8 cellular contexts compared by ENCODE assay signal in genomic region chrX:41922694-41923171, GRCh38. TPM values are rescaled to one million over a fixed set of nuclear protein-coding genes. Genes with fewer than 3 reads are reported as not detected.
DNase-seq lines count a peak whose midpoint lies in the region; ATAC-seq and TF ChIP-seq lines count a peak whose summit lies in the region.

No MANE protein-coding gene starts in this region.

- H2BK12ac ChIP-seq in trophoblast cell (ENCODE audit: low read length): no peak overlapping the region

- POLR2A ChIA-PET in HEK293T (lab: Yijun Ruan, JAX): interaction anchor here (1.0 to 1.3 kb wide), 3 partner anchors 176 to 337 kb away, joined by 3 to 4 read pairs (median 3); no protein-coding TSS in a partner anchor

- peaks cover 6% of the 10 kb centered on the region for H3K79me1 ChIP-seq in trophoblast cell (ENCODE audit: low read length)

- peak overlapping the region; percentile 62 for H3K4me3 ChIP-seq in GM06990 (replicated peaks; ENCODE audit: low read depth, low read length)
- peak overlapping the region; percentile 89 for H3K4me3 ChIP-seq in trophoblast cell (ENCODE audit: low read depth, low read length)

- H3K27ac ChIP-seq in trophoblast cell (ENCODE audit: low read depth, low read length): peak overlapping the region; percentile 96

- ATAC-seq in HG03039 (IDR thresholded peaks at IDR 0.05; ENCODE audit: unreplicated experiment) (no peak), esophagus mucosa (no peak)

- H3K4me1 ChIP-seq in trophoblast cell (ENCODE audit: control insufficient read depth in 1 of 2, insufficient read depth in 2 of 2, low read length in 2 of 2): no peaks in the 10 kb centered on the region

- no peaks in the 10 kb centered on the region for H3K9me3 ChIP-seq in trophoblast cell (ENCODE audit: insufficient read depth, low read depth, low read length)

- H3K18ac ChIP-seq in trophoblast cell (ENCODE audit: low read length): peak overlapping the region; percentile 75

- no peak overlapping the region for H3K23ac ChIP-seq in trophoblast cell (ENCODE audit: low read length)

- H2BK5ac ChIP-seq in trophoblast cell (ENCODE audit: low read depth, low read length, poor library complexity): no peak overlapping the region

- DNase-seq in GM06990 (ENCODE audit: extremely low read depth, insufficient read length) (peak; percentile 30), HEK293T (ENCODE audit: extremely low spot score) (peak; percentile 17), NCI-H460 (ENCODE audit: extremely low read depth, low read depth) (peak; percentile 3), cardiac septum (ENCODE audit: low spot score) (peak; percentile 75), trophoblast cell (peak in 1 of 2 donors; percentile 10)
- DNase-seq in activated naive CD4-positive, alpha-beta T cell treated with anti-CD3 and anti-CD28 coated beads, Interleukin-2, amount 50 U/mL, for 16 hours: peak; percentile 18

- no CpG with 5 or more reads among the region's 42 CpGs for WGBS in trophoblast cell (ENCODE audit: extremely low coverage, insufficient coverage, insufficient read length)

- peak overlapping the region; percentile 53 for H3K9ac ChIP-seq in trophoblast cell (ENCODE audit: low read length)

- H3K14ac ChIP-seq in trophoblast cell (ENCODE audit: low read length): no peak overlapping the region

- H4K8ac ChIP-seq in trophoblast cell (ENCODE audit: low read depth, low read length): no peak overlapping the region

- H2AFZ ChIP-seq in trophoblast cell (ENCODE audit: insufficient read depth, low read length, poor library complexity): no peak overlapping the region

- CTCF ChIA-PET in HEK293T (lab: Yijun Ruan, JAX): interaction anchor here (0.6 kb wide), 1 partner anchor 15 kb away, joined by 6 read pairs; no protein-coding TSS in a partner anchor

- no peak overlapping the region for H2BK120ac ChIP-seq in trophoblast cell (ENCODE audit: insufficient read depth, low read length, poor library complexity)

- H3K36me3 ChIP-seq in GM06990 (ENCODE audit: control insufficient read depth, insufficient read depth, low read length) (no peaks in the 10 kb centered on the region), trophoblast cell (ENCODE audit: control insufficient read depth in 1 of 2, insufficient read depth in 2 of 2, low read length in 2 of 2) (no peaks in the 10 kb centered on the region)

- peak overlapping the region; percentile 68 for H4K91ac ChIP-seq in trophoblast cell (ENCODE audit: low read depth, low read length)

- intact Hi-C loops in cardiac septum (cut with DNase I): no loop called here

- no peak overlapping the region for H4K12ac ChIP-seq in trophoblast cell (ENCODE audit: low read depth, low read length)

- H2AK5ac ChIP-seq in trophoblast cell (ENCODE audit: low read length): no peak overlapping the region

- H3K4me2 ChIP-seq in trophoblast cell (ENCODE audit: low read length): peak overlapping the region; percentile 88

- no peak for TF ChIP-seq CTCF in GM06990 (IDR thresholded peaks at IDR 0.05; ENCODE audit: insufficient read depth, low read length, poor library complexity, severe bottlenecking)

- no peaks in the 10 kb centered on the region; the same call in 1 of the 2 replicates for H3K27me3 ChIP-seq in GM06990 (replicated peaks; ENCODE audit: control insufficient read depth, insufficient read depth, low read length)
- H3K27me3 ChIP-seq in trophoblast cell (ENCODE audit: insufficient read depth, low read length): no peaks in the 10 kb centered on the region

- H3K79me2 ChIP-seq in trophoblast cell (ENCODE audit: control insufficient read depth, insufficient read depth, low read length, poor library complexity): peaks cover 7% of the 10 kb centered on the region

- peak overlapping the region; percentile 44 for H3K4ac ChIP-seq in trophoblast cell (ENCODE audit: low read depth, low read length)

TF ChIP-seq in HEK293T, 16 proteins besides CTCF, POLR2A, EP300 and RAD21:
- TF ChIP-seq L3MBTL2 (conservative IDR thresholded peaks at IDR 0.05) (peak; percentile 30; the same call in 1 of the 2 replicates), PKNOX1 (IDR thresholded peaks at IDR 0.05) (no peak)

RNA-seq across cellular contexts. Expression of gene CASK, which starts 0.6 kb away (rescaled TPM):
- 24.1 and 27.7 TPM in 2 replicates for total RNA-seq in NCI-H460 (2014; rRNA removed; shearing (Covaris generic))
- polyA plus RNA-seq in NCI-H460 (2014; cell fraction: nucleus; rRNA removed): 22.6 and 23.4 TPM in 2 replicates
- total RNA-seq in cardiac septum (18.8 TPM), esophagus mucosa (56.3 TPM)
- 20.2 TPM in 2 replicates for polyA plus RNA-seq in trophoblast cell (2013)
